19 cellular contexts compared by ENCODE assay signal in the genomic region with DNA sequence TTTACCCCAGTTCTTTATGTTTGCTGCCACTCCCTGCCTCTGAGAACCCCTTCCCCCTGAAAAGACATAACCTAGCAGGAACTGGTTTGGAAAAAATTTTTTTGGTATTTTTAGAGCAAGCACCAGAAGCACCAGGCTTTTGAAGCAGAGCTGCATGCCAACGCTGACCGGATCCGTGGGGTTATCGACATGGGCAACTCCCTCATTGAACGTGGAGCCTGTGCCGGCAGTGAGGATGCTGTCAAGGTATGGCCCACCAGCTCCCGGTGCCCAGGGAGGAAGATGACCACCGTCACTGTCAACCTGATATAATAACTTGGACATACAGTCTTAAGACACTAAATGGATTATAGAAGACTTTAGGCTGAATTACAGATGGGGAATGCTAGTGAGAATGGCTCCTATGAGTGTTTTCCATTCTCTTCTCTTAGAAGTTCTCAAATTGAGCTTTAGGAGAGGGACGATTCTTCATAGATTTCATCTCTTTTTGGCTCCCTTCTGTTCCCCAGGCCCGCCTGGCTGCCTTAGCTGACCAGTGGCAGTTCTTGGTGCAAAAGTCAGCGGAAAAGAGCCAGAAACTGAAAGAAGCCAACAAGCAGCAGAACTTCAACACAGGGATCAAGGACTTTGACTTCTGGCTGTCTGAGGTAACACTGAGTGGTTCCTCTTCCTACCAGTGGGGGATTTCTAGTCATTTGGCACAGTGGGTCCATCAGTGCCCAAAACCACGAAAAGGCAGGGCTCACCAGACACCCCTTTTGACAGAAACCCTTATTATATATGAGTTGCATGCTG.
"Had no signal": no experiment of that assay in that cellular context is flagged by ENCODE, and none has a peak within 500 bp of the region (broad histone marks: within the 10 kb centered on the region; RNA-seq: fewer than 3 reads in every experiment).

No MANE protein-coding gene starts in this region.

- DNase-seq: activated CD4-positive, alpha-beta T cell treated with anti-CD3 and anti-CD28 coated beads for 1 hour; activated CD4-positive, alpha-beta T cell treated with anti-CD3 and anti-CD28 coated beads, Interleukin-2, amount 50 U/mL, for 1 hour; activated CD8-positive, alpha-beta T cell treated with anti-CD3 and anti-CD28 coated beads, Interleukin-2, amount 10 ng/mL, durations not matched to agents 7 days and 5 days; activated effector memory CD4-positive, alpha-beta T cell treated with Interleukin-2 at 50 U/mL for 16 hours; activated naive CD4-positive, alpha-beta T cell treated with anti-CD3 and anti-CD28 coated beads, Interleukin-2, amount 10 ng/mL, durations not matched to agents 7 days and 5 days; activated naive CD8-positive, alpha-beta T cell treated with anti-CD3 and anti-CD28 coated beads, Interleukin-2, amount 50 U/mL, for 24 hours; effector CD4-positive, alpha-beta T cell; foreskin melanocyte; naive thymus-derived CD8-positive, alpha-beta T cell; ovary; stimulated activated CD4-positive, alpha-beta T cell treated with anti-CD3 and anti-CD28 coated beads, Interleukin-1b, Interleukin-23, amount 100 ng/mL, for 48 hours; stimulated activated naive CD4-positive, alpha-beta T cell; T-cell; transverse colon; uterus had no signal

- H3K36me3 ChIP-seq: ovary, uterus had no signal

- H3K9me3 Mint-ChIP-seq: activated naive CD4-positive, alpha-beta T cell treated with anti-CD3 and anti-CD28 coated beads, Interleukin-2, amount 10 ng/mL, durations not matched to agents 7 days and 5 days; activated naive CD8-positive, alpha-beta T cell treated with anti-CD3 and anti-CD28 coated beads, Interleukin-2, amount 50 U/mL, for 24 hours; dendritic cell treated with granulocyte-macrophage colony-stimulating factor and Interleukin-4, amounts not matched to agents 40 ng/mL and 50 ng/mL, for 4 days; naive thymus-derived CD8-positive, alpha-beta T cell; T-cell had no signal

- H3K4me3 ChIP-seq: left lung, ovary, prostate gland, right atrium auricular region, transverse colon, uterus had no signal

- H3K9me3 ChIP-seq: left lung, ovary, prostate gland, right atrium auricular region, transverse colon, uterus had no signal

- H3K4me3 Mint-ChIP-seq: activated CD8-positive, alpha-beta T cell treated with anti-CD3 and anti-CD28 coated beads, Interleukin-2, amount 10 ng/mL, durations not matched to agents 7 days and 5 days; activated naive CD4-positive, alpha-beta T cell treated with anti-CD3 and anti-CD28 coated beads, Interleukin-2, amount 10 ng/mL, durations not matched to agents 7 days and 5 days; activated naive CD8-positive, alpha-beta T cell treated with anti-CD3 and anti-CD28 coated beads, Interleukin-2, amount 50 U/mL, for 24 hours; dendritic cell treated with granulocyte-macrophage colony-stimulating factor and Interleukin-4, amounts not matched to agents 40 ng/mL and 50 ng/mL, for 4 days; naive thymus-derived CD8-positive, alpha-beta T cell; T-cell had no signal

- H3K27ac Mint-ChIP-seq: activated CD8-positive, alpha-beta T cell treated with anti-CD3 and anti-CD28 coated beads, Interleukin-2, amount 10 ng/mL, durations not matched to agents 7 days and 5 days; activated naive CD4-positive, alpha-beta T cell treated with anti-CD3 and anti-CD28 coated beads, Interleukin-2, amount 10 ng/mL, durations not matched to agents 7 days and 5 days; activated naive CD8-positive, alpha-beta T cell treated with anti-CD3 and anti-CD28 coated beads, Interleukin-2, amount 50 U/mL, for 24 hours; dendritic cell treated with granulocyte-macrophage colony-stimulating factor and Interleukin-4, amounts not matched to agents 40 ng/mL and 50 ng/mL, for 4 days; T-cell had no signal

- H3K4me1 Mint-ChIP-seq: activated naive CD4-positive, alpha-beta T cell treated with anti-CD3 and anti-CD28 coated beads, Interleukin-2, amount 10 ng/mL, durations not matched to agents 7 days and 5 days; activated naive CD8-positive, alpha-beta T cell treated with anti-CD3 and anti-CD28 coated beads, Interleukin-2, amount 50 U/mL, for 24 hours; T-cell had no signal

- H3K27me3 Mint-ChIP-seq: activated naive CD4-positive, alpha-beta T cell treated with anti-CD3 and anti-CD28 coated beads, Interleukin-2, amount 10 ng/mL, durations not matched to agents 7 days and 5 days; activated naive CD8-positive, alpha-beta T cell treated with anti-CD3 and anti-CD28 coated beads, Interleukin-2, amount 50 U/mL, for 24 hours; dendritic cell treated with granulocyte-macrophage colony-stimulating factor and Interleukin-4, amounts not matched to agents 40 ng/mL and 50 ng/mL, for 4 days; naive thymus-derived CD8-positive, alpha-beta T cell; T-cell had no signal

- H3K27ac ChIP-seq: left lung, ovary, prostate gland, right atrium auricular region, transverse colon, uterus had no signal

- H3K4me1 ChIP-seq: left lung, transverse colon, uterus had no signal

- H3K27me3 ChIP-seq: left lung, ovary, right atrium auricular region, transverse colon, uterus had no signal
